ENCODE assay signal across 15 cellular contexts in the genomic region with DNA sequence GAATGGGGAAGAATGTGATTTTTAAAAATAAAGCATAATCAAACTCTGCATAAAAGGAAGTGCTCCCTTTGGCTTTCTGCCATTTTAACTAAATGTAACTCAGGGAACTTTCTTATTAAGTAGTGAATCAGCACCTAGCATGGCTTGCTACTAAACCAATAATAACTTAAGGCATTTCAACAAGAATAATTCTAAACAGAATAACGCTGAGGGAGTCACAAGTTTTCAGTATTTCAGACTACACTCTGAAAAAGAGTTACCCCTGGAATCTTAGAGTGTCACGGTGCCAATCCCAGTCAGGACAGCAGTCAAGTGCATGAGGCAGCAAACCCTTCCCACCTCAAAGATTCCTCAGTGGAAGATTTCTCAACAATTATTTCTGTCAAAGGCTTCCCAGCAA.
A peak's percentile ranks its signal among the peaks of the same experiment; 100 is the strongest.
DNase-seq lines count a peak whose midpoint lies in the region; ATAC-seq, FAIRE-seq and TF ChIP-seq lines count a peak whose summit lies in the region.
"Had no signal": no experiment of that assay in that cellular context is flagged by ENCODE, and none has a peak within 500 bp of the region (broad histone marks: within the 10 kb centered on the region; RNA-seq: fewer than 3 reads in every experiment).

No MANE protein-coding gene starts in this region.

- SMC1A ChIA-PET in GM12878 (lab: Charles Lee; ENCODE audit: uncharacterized antibody, unreplicated experiment) = interaction anchor here (0.6 kb wide), 1 partner anchor 32 kb away, joined by 3 read pairs; no protein-coding TSS in a partner anchor

- CTCF ChIA-PET in GM12878 (lab: Yijun Ruan, JAX) = interaction anchor here (0.8 to 3.5 kb wide), 3 partner anchors 13 to 454 kb away, joined by 3 to 18 read pairs (median 6); a partner anchor contains a TSS

- no peaks in the 10 kb centered on the region for H4K20me1 ChIP-seq in GM12878 (ENCODE audit: control insufficient read depth, insufficient read depth)

- H3K27me3 ChIP-seq in GM12878 (replicated peaks in 1 of 2; ENCODE audit: control insufficient read depth in 2 of 2, insufficient read depth in 2 of 2, low read length in 1 of 2) = no peaks in the 10 kb centered on the region
- H3K27me3 ChIP-seq: upper lobe of left lung had no signal

- H2AFZ ChIP-seq in GM12878 (ENCODE audit: control insufficient read depth, low read depth, low read length) = peak overlapping the region; percentile 68; the same call in 1 of the 2 replicates

- RAD21 ChIA-PET in GM12878 (lab: Charles Lee; ENCODE audit: unreplicated experiment) = no interaction called here

- no peak overlapping the region; the same call in 1 of the 2 replicates for H3K27ac ChIP-seq in GM12878 (ENCODE audit: control insufficient read depth, insufficient read depth)

- peaks cover 10% of the 10 kb centered on the region for H3K4me1 Mint-ChIP-seq in stimulated activated naive CD8-positive, alpha-beta T cell treated with anti-CD3 and anti-CD28 coated beads, Interleukin-15, amount 100 ng/mL, for 72 hours

- no peak overlapping the region for H3K4me3 ChIP-seq in GM12878
- H3K4me3 ChIP-seq: upper lobe of left lung had no signal

- H3K4me2 ChIP-seq in GM12878 (ENCODE audit: control insufficient read depth, insufficient read depth) = peak overlapping the region; percentile 4

- no peak for TF ChIP-seq EP300 in GM12878 (IDR thresholded peaks at IDR 0.05; ENCODE audit: borderline replicate concordance in 1 of 2, control insufficient read depth in 1 of 2, low read depth in 2 of 2, low read length in 2 of 2)

- TF ChIP-seq RAD21 in GM12878 (IDR thresholded peaks at IDR 0.05; ENCODE audit: insufficient read depth, low read depth, low read length) = no peak

- peak; percentile 7 for ATAC-seq in stimulated activated naive CD8-positive, alpha-beta T cell treated with anti-CD3 and anti-CD28 coated beads, Interleukin-15, Interleukin-2, amounts not matched to agents 100 U/mL and 50 U/mL, for 24 hours
- no peak for ATAC-seq in stimulated activated naive CD8-positive, alpha-beta T cell treated with anti-CD3 and anti-CD28 coated beads, Interleukin-15, amount 100 ng/mL, for 72 hours
- ATAC-seq in GM12878 (peak; percentile 16), GM18519 (IDR thresholded peaks at IDR 0.05; ENCODE audit: low FRiP score, unreplicated experiment) (no peak)

- in situ Hi-C loops in GM12878 (cut with MboI) = no loop called here

- H3K27me3 Mint-ChIP-seq in stimulated activated naive CD8-positive, alpha-beta T cell treated with anti-CD3 and anti-CD28 coated beads, Interleukin-15, amount 100 ng/mL, for 72 hours = no peaks in the 10 kb centered on the region

- H3K9ac ChIP-seq in GM12878 (ENCODE audit: control insufficient read depth, insufficient read depth, low read length) = no peak overlapping the region

- peaks cover 6% of the 10 kb centered on the region; the same call in 1 of the 2 replicates for H3K4me1 ChIP-seq in GM12878 (ENCODE audit: control insufficient read depth, insufficient read depth, low read length)

- H3K79me2 ChIP-seq in GM12878 (ENCODE audit: control insufficient read depth, insufficient read depth, low read length) = no peaks in the 10 kb centered on the region

- H3K4me3 Mint-ChIP-seq in stimulated activated naive CD8-positive, alpha-beta T cell treated with anti-CD3 and anti-CD28 coated beads, Interleukin-15, amount 100 ng/mL, for 72 hours = no peak overlapping the region
- H3K4me3 Mint-ChIP-seq: activated CD4-positive, alpha-beta memory T cell treated with anti-CD3 and anti-CD28 coated beads, Interleukin-2, amount 10 ng/mL, durations not matched to agents 7 days and 5 days had no signal

- BruUV-seq in GM12878 (replicated peaks; lab: Mats Ljungman, UMichigan) = no TSS peak

- POLR2A ChIA-PET in GM12878 (lab: Charles Lee) = no interaction called here

- TF ChIP-seq POLR2A in GM12878 (IDR thresholded peaks at IDR 0.05; ENCODE audit: low read depth, low read length) = no peak

- H3K9me3 Mint-ChIP-seq in stimulated activated naive CD8-positive, alpha-beta T cell treated with anti-CD3 and anti-CD28 coated beads, Interleukin-15, amount 100 ng/mL, for 72 hours = no peaks in the 10 kb centered on the region
- H3K9me3 Mint-ChIP-seq: activated CD4-positive, alpha-beta memory T cell treated with anti-CD3 and anti-CD28 coated beads, Interleukin-2, amount 10 ng/mL, durations not matched to agents 7 days and 5 days; activated naive CD4-positive, alpha-beta T cell treated with anti-CD3 and anti-CD28 coated beads, Interleukin-2, amount 50 U/mL, for 72 hours had no signal

- no peaks in the 10 kb centered on the region for H3K36me3 ChIP-seq in GM12878 (ENCODE audit: control insufficient read depth in 2 of 2, insufficient read depth in 2 of 2, low read length in 1 of 2)
- H3K36me3 ChIP-seq: upper lobe of left lung had no signal

- H3K27ac Mint-ChIP-seq in stimulated activated naive CD8-positive, alpha-beta T cell treated with anti-CD3 and anti-CD28 coated beads, Interleukin-15, amount 100 ng/mL, for 72 hours = no peak overlapping the region
- H3K27ac Mint-ChIP-seq: activated CD4-positive, alpha-beta memory T cell treated with anti-CD3 and anti-CD28 coated beads, Interleukin-2, amount 10 ng/mL, durations not matched to agents 7 days and 5 days; activated naive CD4-positive, alpha-beta T cell treated with anti-CD3 and anti-CD28 coated beads, Interleukin-2, amount 50 U/mL, for 72 hours had no signal

- no peak for TF ChIP-seq CTCF in GM12878 (IDR thresholded peaks at IDR 0.05 in 2 of 3, conservative IDR thresholded peaks at IDR 0.05 in 1 of 3; ENCODE audit: control insufficient read depth in 2 of 3, extremely low read depth in 1 of 3, insufficient read depth in 1 of 3, low read depth in 3 of 3, low read length in 3 of 3)

- no peaks in the 10 kb centered on the region for H3K9me3 ChIP-seq in GM12878 (replicated peaks; ENCODE audit: control insufficient read depth, insufficient read depth, low read length)
- H3K9me3 ChIP-seq: upper lobe of left lung had no signal

- FAIRE-seq in GM12878 (lab: Jason Lieb, UNC) = no peak
- FAIRE-seq: G401.6 had no signal

- intact Hi-C loops in GM12878 (cut with micrococcal nuclease; ENCODE audit: unreplicated experiment) = loop anchor here (2.0 kb wide), 1 partner anchor 58 kb away; no protein-coding TSS in a partner anchor

- 80% methylated on average over 2 of the region's 2 CpGs for WGBS in GM12878 (ENCODE audit: insufficient coverage, insufficient replicate concordance, low lambda C conversion rate, missing lambda C conversion rate)

- DNase-seq in stimulated activated naive CD8-positive, alpha-beta T cell treated with anti-CD3 and anti-CD28 coated beads, Interleukin-15, Interleukin-2, amounts not matched to agents 100 U/mL and 50 U/mL, for 24 hours = no peak
- no peak for DNase-seq in stimulated activated naive CD8-positive, alpha-beta T cell treated with anti-CD3 and anti-CD28 coated beads, Interleukin-15, amount 100 ng/mL, for 72 hours
- no peak for DNase-seq in GM12878 (ENCODE audit: low read depth, low spot score)
- DNase-seq in myocyte (ENCODE audit: low read depth) = peak; percentile 73
- no peak for DNase-seq in activated CD8-positive, alpha-beta memory T cell treated with anti-CD3 and anti-CD28 coated beads for 24 hours
- no peak for DNase-seq in NCI-H2107 (lab: John Stamatoyannopoulos, UW)
- DNase-seq in NCI-H1417 treated with DMSO at 0.1 percent for 48 hours (lab: John Stamatoyannopoulos, UW) = no peak
- DNase-seq: activated CD4-positive, alpha-beta memory T cell treated with anti-CD3 and anti-CD28 coated beads, Interleukin-2, amount 10 ng/mL, durations not matched to agents 7 days and 5 days; mesendoderm; NCI-H146; NK-92 treated with Interleukin-12 subunit alpha and Interleukin-12 subunit beta, amount 100 ng/mL, for 24 hours; upper lobe of left lung had no signal

TF ChIP-seq in GM12878, 131 proteins besides CTCF, POLR2A, EP300 and RAD21:
- TF ChIP-seq CREM (IDR thresholded peaks at IDR 0.05; ENCODE audit: low read depth) (0 out of 2 replicates have a peak, but pooled peaks have one; percentile 3), NFIC (IDR thresholded peaks at IDR 0.05; ENCODE audit: low read depth, low read length) (0 out of 2 replicates have a peak, but pooled peaks have one; percentile 7), SPI1 (IDR thresholded peaks at IDR 0.05; ENCODE audit: borderline replicate concordance, insufficient read depth, low read depth, low read length) (peak; percentile 37; the same call in 1 of the 2 replicates), IRF4 (IDR thresholded peaks at IDR 0.05; ENCODE audit: low read depth, low read length) (0 out of 2 replicates have a peak, but pooled peaks have one; percentile 1), SP1 (IDR thresholded peaks at IDR 0.05; ENCODE audit: low read depth, low read length) (no peak)

Comparison
In these comparisons a context has a peak if more than half of its experiments do, and no peak if none do; other contexts are left out.
1. ATAC-seq: peak in stimulated activated naive CD8-positive, alpha-beta T cell treated with anti-CD3 and anti-CD28 coated beads, Interleukin-15, Interleukin-2, amounts not matched to agents 100 U/mL and 50 U/mL, for 24 hours (single experiment) and GM12878 (single experiment); none in stimulated activated naive CD8-positive, alpha-beta T cell treated with anti-CD3 and anti-CD28 coated beads, Interleukin-15, amount 100 ng/mL, for 72 hours (single experiment) and GM18519 (single experiment).